Comparison of ENCODE assay signal across 1 cellular context in the genomic region with DNA sequence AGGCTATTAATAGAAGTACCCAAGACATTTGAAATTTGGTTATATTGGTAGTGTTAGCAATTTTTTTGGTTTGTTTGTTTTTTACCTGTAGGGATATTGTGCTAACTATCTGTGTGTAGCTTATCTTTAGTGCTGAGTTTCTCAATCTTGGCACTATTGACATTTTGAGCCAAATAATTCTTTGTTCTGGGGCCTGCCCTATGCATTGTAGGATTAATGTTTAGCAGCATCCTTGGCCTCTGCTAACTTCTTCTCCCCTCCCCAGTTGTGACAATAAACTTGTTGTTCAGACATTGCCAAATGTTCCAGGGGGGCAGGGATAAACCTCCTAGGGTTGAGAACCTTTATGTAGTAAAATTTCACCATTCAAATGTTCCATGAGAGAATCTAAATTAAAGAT.
A peak's percentile ranks its signal among the peaks of the same experiment; 100 is the strongest.
TF ChIP-seq lines count a peak whose summit lies in the region.

No MANE protein-coding gene starts in this region.

TF ChIP-seq in HepG2, 621 proteins besides CTCF, POLR2A, EP300 and RAD21 (continued from another document and continues in another):
- TF ChIP-seq HNF4G (IDR thresholded peaks at IDR 0.05; ENCODE audit: borderline replicate concordance, low read depth, low read length) (no peak), HNF4G (CRISPR knock-in tag; IDR thresholded peaks at IDR 0.05; ENCODE audit: borderline replicate concordance, low read depth) (no peak), ZNF678 (CRISPR knock-in tag; IDR thresholded peaks at IDR 0.05) (no peak), ZNF235 (CRISPR knock-in tag; IDR thresholded peaks at IDR 0.05; ENCODE audit: borderline replicate concordance) (no peak), BRCA1 (CRISPR knock-in tag; IDR thresholded peaks at IDR 0.05) (no peak), ZIK1 (CRISPR knock-in tag; IDR thresholded peaks at IDR 0.05; ENCODE audit: borderline replicate concordance, low read depth) (no peak), FOXP1 (IDR thresholded peaks at IDR 0.05) (no peak), FOXP1 (CRISPR knock-in tag; IDR thresholded peaks at IDR 0.05) (peak; percentile 78), SIX4 (CRISPR knock-in tag; IDR thresholded peaks at IDR 0.05) (no peak), NR2C2 (CRISPR knock-in tag; IDR thresholded peaks at IDR 0.05; ENCODE audit: borderline replicate concordance) (0 out of 2 replicates have a peak, but pooled peaks have one; percentile 12), POLR2AphosphoS5 (IDR thresholded peaks at IDR 0.05; ENCODE audit: low read depth, low read length) (no peak), ZNF20 (CRISPR knock-in tag; IDR thresholded peaks at IDR 0.05) (no peak), CEBPZ (IDR thresholded peaks at IDR 0.05; ENCODE audit: low read length) (no peak), ZNF326 (CRISPR knock-in tag; IDR thresholded peaks at IDR 0.05; ENCODE audit: borderline replicate concordance) (no peak), ZBTB39 (CRISPR knock-in tag; IDR thresholded peaks at IDR 0.05) (no peak), ZNF878 (CRISPR knock-in tag; IDR thresholded peaks at IDR 0.05) (no peak), ZUFSP (CRISPR knock-in tag; IDR thresholded peaks at IDR 0.05; ENCODE audit: borderline replicate concordance) (no peak), ZSCAN20 (CRISPR knock-in tag; IDR thresholded peaks at IDR 0.05; ENCODE audit: borderline replicate concordance) (no peak), MXI1 (IDR thresholded peaks at IDR 0.05; ENCODE audit: borderline replicate concordance, low read depth, low read length) (no peak), ZNF576 (CRISPR knock-in tag; IDR thresholded peaks at IDR 0.05) (no peak), ZGPAT (CRISPR knock-in tag; IDR thresholded peaks at IDR 0.05) (peak; percentile 32; the same call in 1 of the 2 replicates), DPF2 (CRISPR knock-in tag; IDR thresholded peaks at IDR 0.05; ENCODE audit: borderline replicate concordance, low read depth) (peak; percentile 27; the same call in 1 of the 2 replicates), KDM1A (CRISPR knock-in tag; IDR thresholded peaks at IDR 0.05) (peak; percentile 34; the same call in 1 of the 2 replicates)
- TF ChIP-seq, protein P1, sequence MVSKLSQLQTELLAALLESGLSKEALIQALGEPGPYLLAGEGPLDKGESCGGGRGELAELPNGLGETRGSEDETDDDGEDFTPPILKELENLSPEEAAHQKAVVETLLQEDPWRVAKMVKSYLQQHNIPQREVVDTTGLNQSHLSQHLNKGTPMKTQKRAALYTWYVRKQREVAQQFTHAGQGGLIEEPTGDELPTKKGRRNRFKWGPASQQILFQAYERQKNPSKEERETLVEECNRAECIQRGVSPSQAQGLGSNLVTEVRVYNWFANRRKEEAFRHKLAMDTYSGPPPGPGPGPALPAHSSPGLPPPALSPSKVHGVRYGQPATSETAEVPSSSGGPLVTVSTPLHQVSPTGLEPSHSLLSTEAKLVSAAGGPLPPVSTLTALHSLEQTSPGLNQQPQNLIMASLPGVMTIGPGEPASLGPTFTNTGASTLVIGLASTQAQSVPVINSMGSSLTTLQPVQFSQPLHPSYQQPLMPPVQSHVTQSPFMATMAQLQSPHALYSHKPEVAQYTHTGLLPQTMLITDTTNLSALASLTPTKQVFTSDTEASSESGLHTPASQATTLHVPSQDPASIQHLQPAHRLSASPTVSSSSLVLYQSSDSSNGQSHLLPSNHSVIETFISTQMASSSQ (IDR thresholded peaks at IDR 0.05; ENCODE audit: low read depth), result peak; percentile 71
- TF ChIP-seq, protein P1 (CRISPR knock-in tag; IDR thresholded peaks at IDR 0.05; ENCODE audit: borderline replicate concordance), result peak; percentile 72; the same call in 1 of the 2 replicates
- TF ChIP-seq, protein P2, sequence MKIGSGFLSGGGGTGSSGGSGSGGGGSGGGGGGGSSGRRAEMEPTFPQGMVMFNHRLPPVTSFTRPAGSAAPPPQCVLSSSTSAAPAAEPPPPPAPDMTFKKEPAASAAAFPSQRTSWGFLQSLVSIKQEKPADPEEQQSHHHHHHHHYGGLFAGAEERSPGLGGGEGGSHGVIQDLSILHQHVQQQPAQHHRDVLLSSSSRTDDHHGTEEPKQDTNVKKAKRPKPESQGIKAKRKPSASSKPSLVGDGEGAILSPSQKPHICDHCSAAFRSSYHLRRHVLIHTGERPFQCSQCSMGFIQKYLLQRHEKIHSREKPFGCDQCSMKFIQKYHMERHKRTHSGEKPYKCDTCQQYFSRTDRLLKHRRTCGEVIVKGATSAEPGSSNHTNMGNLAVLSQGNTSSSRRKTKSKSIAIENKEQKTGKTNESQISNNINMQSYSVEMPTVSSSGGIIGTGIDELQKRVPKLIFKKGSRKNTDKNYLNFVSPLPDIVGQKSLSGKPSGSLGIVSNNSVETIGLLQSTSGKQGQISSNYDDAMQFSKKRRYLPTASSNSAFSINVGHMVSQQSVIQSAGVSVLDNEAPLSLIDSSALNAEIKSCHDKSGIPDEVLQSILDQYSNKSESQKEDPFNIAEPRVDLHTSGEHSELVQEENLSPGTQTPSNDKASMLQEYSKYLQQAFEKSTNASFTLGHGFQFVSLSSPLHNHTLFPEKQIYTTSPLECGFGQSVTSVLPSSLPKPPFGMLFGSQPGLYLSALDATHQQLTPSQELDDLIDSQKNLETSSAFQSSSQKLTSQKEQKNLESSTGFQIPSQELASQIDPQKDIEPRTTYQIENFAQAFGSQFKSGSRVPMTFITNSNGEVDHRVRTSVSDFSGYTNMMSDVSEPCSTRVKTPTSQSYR (CRISPR knock-in tag; IDR thresholded peaks at IDR 0.05; ENCODE audit: borderline replicate concordance), result peak; percentile 76; the same call in 1 of the 2 replicates
- TF ChIP-seq, protein P3, sequence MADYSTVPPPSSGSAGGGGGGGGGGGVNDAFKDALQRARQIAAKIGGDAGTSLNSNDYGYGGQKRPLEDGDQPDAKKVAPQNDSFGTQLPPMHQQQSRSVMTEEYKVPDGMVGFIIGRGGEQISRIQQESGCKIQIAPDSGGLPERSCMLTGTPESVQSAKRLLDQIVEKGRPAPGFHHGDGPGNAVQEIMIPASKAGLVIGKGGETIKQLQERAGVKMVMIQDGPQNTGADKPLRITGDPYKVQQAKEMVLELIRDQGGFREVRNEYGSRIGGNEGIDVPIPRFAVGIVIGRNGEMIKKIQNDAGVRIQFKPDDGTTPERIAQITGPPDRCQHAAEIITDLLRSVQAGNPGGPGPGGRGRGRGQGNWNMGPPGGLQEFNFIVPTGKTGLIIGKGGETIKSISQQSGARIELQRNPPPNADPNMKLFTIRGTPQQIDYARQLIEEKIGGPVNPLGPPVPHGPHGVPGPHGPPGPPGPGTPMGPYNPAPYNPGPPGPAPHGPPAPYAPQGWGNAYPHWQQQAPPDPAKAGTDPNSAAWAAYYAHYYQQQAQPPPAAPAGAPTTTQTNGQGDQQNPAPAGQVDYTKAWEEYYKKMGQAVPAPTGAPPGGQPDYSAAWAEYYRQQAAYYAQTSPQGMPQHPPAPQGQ (CRISPR knock-in tag; IDR thresholded peaks at IDR 0.05; ENCODE audit: borderline replicate concordance), result no peak
- TF ChIP-seq, protein P4, sequence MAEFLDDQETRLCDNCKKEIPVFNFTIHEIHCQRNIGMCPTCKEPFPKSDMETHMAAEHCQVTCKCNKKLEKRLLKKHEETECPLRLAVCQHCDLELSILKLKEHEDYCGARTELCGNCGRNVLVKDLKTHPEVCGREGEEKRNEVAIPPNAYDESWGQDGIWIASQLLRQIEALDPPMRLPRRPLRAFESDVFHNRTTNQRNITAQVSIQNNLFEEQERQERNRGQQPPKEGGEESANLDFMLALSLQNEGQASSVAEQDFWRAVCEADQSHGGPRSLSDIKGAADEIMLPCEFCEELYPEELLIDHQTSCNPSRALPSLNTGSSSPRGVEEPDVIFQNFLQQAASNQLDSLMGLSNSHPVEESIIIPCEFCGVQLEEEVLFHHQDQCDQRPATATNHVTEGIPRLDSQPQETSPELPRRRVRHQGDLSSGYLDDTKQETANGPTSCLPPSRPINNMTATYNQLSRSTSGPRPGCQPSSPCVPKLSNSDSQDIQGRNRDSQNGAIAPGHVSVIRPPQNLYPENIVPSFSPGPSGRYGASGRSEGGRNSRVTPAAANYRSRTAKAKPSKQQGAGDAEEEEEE (CRISPR knock-in tag; IDR thresholded peaks at IDR 0.05; ENCODE audit: borderline replicate concordance), result no peak
- TF ChIP-seq, protein P5, sequence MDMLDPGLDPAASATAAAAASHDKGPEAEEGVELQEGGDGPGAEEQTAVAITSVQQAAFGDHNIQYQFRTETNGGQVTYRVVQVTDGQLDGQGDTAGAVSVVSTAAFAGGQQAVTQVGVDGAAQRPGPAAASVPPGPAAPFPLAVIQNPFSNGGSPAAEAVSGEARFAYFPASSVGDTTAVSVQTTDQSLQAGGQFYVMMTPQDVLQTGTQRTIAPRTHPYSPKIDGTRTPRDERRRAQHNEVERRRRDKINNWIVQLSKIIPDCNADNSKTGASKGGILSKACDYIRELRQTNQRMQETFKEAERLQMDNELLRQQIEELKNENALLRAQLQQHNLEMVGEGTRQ (IDR thresholded peaks at IDR 0.05; ENCODE audit: low read depth, low read length), result no peak
- TF ChIP-seq, protein P5 (CRISPR knock-in tag; IDR thresholded peaks at IDR 0.05; ENCODE audit: borderline replicate concordance), result no peak
